Comparison of ENCODE assay signal across 8 cellular contexts in genomic region chr14:72516936-72517408, GRCh38.
A peak's percentile ranks its signal among the peaks of the same experiment; 100 is the strongest.
DNase-seq lines count a peak whose midpoint lies in the region; ATAC-seq, FAIRE-seq and TF ChIP-seq lines count a peak whose summit lies in the region.

No MANE protein-coding gene starts in this region.

- H3K36me3 Mint-ChIP-seq in CD4-positive, alpha-beta memory T cell, result no peaks in the 10 kb centered on the region
- peaks cover 14% of the 10 kb centered on the region for H3K36me3 Mint-ChIP-seq in HFFc6 (ENCODE audit: low read depth)
- H3K36me3 Mint-ChIP-seq in type B pancreatic cell, result no peaks in the 10 kb centered on the region

- TF ChIP-seq CTCF in HFFc6 (IDR thresholded peaks at IDR 0.05) (peak; percentile 94), ovary (IDR thresholded peaks at IDR 0.05) (peak; percentile 80 to 92 (median 84)), type B pancreatic cell (conservative IDR thresholded peaks at IDR 0.05) (peak; percentile 94)

- H3K27ac ChIP-seq in CD4-positive, alpha-beta memory T cell (ENCODE audit: low read depth, low read length), result no peak overlapping the region
- no peak overlapping the region for H3K27ac ChIP-seq in ovary

- 20 to 24% (median 23%) methylated on average over 5 of the region's 5 CpGs for WGBS in ovary, 3 donors

- intact Hi-C loops in CD4-positive, alpha-beta memory T cell (cut with micrococcal nuclease), result loop anchor here (1.0 to 5.0 kb wide), 4 partner anchors 73 to 955 kb away; no protein-coding TSS in a partner anchor
- intact Hi-C loops in ovary (cut with DNase I), result loop anchor here (2.0 to 10.0 kb wide), 4 partner anchors 388 to 958 kb away; no protein-coding TSS in a partner anchor

- no peak for TF ChIP-seq EP300 in ovary (IDR thresholded peaks at IDR 0.05)

- H3K9me3 Mint-ChIP-seq in CD4-positive, alpha-beta memory T cell, result peaks cover 0 to 14% (median 5%) of the 10 kb centered on the region in 8 donors
- H3K9me3 Mint-ChIP-seq in HFFc6, result peaks cover 16% of the 10 kb centered on the region
- peaks cover 9% of the 10 kb centered on the region for H3K9me3 Mint-ChIP-seq in type B pancreatic cell

- no peak for FAIRE-seq in RCC 7860 (lab: Jason Lieb, UNC)

- no peaks in the 10 kb centered on the region for H3K27me3 Mint-ChIP-seq in CD4-positive, alpha-beta memory T cell
- H3K27me3 Mint-ChIP-seq in HFFc6 (ENCODE audit: insufficient read depth), result peaks cover 3% of the 10 kb centered on the region; the same call in 1 of the 2 replicates
- peaks cover 8% of the 10 kb centered on the region for H3K27me3 Mint-ChIP-seq in type B pancreatic cell

- ATAC-seq in GM18520 (IDR thresholded peaks at IDR 0.05; ENCODE audit: unreplicated experiment), result no peak

- H3K27ac Mint-ChIP-seq in CD4-positive, alpha-beta memory T cell, result peak overlapping the region in 3 of 7 donors; percentile 42 to 65 (median 51)
- H3K27ac Mint-ChIP-seq in HFFc6 (no peak overlapping the region; the same call in 1 of the 2 replicates), type B pancreatic cell (no peak overlapping the region)

- H3K27me3 ChIP-seq in CD4-positive, alpha-beta memory T cell (ENCODE audit: insufficient read depth, low read length), result no peaks in the 10 kb centered on the region
- H3K27me3 ChIP-seq in ovary, result no peaks in the 10 kb centered on the region

- POLR2A ChIA-PET in CD4-positive, alpha-beta memory T cell (lab: Charles Lee; ENCODE audit: partially characterized antibody), result interaction anchor here (0.6 to 1.3 kb wide), 4 partner anchors 29 to 387 kb away, joined by 3 to 7 read pairs (median 4); partner anchors contain the start of gene DPF3

- H3K4me1 ChIP-seq in CD4-positive, alpha-beta memory T cell (ENCODE audit: insufficient read depth, low read length), result peaks cover 34% of the 10 kb centered on the region
- H3K4me1 ChIP-seq in ovary (ENCODE audit: insufficient read depth), result peaks cover 5% of the 10 kb centered on the region

- CTCF ChIA-PET in CD4-positive, alpha-beta memory T cell (lab: Charles Lee; ENCODE audit: partially characterized antibody), result interaction anchor here (0.7 to 11.3 kb wide), 31 partner anchors 8 to 955 kb away, joined by 3 to 264 read pairs (median 4); partner anchors contain the start of gene DPF3

- TF ChIP-seq POLR2A in ovary (IDR thresholded peaks at IDR 0.05), result no peak

- no peaks in the 10 kb centered on the region for H3K9me3 ChIP-seq in CD4-positive, alpha-beta memory T cell (ENCODE audit: control insufficient read depth in 1 of 2, low read length in 2 of 2)
- H3K9me3 ChIP-seq in ovary, result no peaks in the 10 kb centered on the region

- H3K36me3 ChIP-seq in CD4-positive, alpha-beta memory T cell (ENCODE audit: insufficient read depth, low read length), result no peaks in the 10 kb centered on the region
- no peaks in the 10 kb centered on the region for H3K36me3 ChIP-seq in ovary

- H3K4me1 Mint-ChIP-seq in CD4-positive, alpha-beta memory T cell, result peaks cover 30 to 54% (median 37%) of the 10 kb centered on the region in 4 donors
- H3K4me1 Mint-ChIP-seq in HFFc6 (ENCODE audit: low read depth) (peaks cover 44% of the 10 kb centered on the region), type B pancreatic cell (ENCODE audit: unreplicated experiment) (peaks cover 11% of the 10 kb centered on the region)

- H3K4me3 Mint-ChIP-seq in CD4-positive, alpha-beta memory T cell, result peak overlapping the region in 5 of 8 donors; percentile 2 to 59 (median 33)
- H3K4me3 Mint-ChIP-seq in HFFc6 (no peak overlapping the region), type B pancreatic cell (no peak overlapping the region)

- H3K4me3 ChIP-seq in CD4-positive, alpha-beta memory T cell (ENCODE audit: low read length in 2 of 2), result no peak overlapping the region
- no peak overlapping the region for H3K4me3 ChIP-seq in ovary

- peak; percentile 70 to 76 (median 75) for DNase-seq in CD4-positive, alpha-beta memory T cell
- peak; percentile 77 for DNase-seq in HFFc6
- peak; percentile 15 for DNase-seq in RCC 7860 (ENCODE audit: low spot score)
- DNase-seq in activated effector memory CD4-positive, alpha-beta T cell treated with Interleukin-2 at 50 U/mL for 16 hours, result peak; percentile 62
- DNase-seq in foreskin melanocyte, result peak; percentile 55
- DNase-seq in ovary, result peak; percentile 68 to 82 (median 79)
- no peak for DNase-seq in type B pancreatic cell (ENCODE audit: extremely low spot score, unreplicated experiment)

Comparison
In these comparisons a context has a peak if more than half of its experiments do, and no peak if none do; other contexts are left out.
1. H3K4me3 Mint-ChIP-seq: peak in CD4-positive, alpha-beta memory T cell (5 of 8); none in HFFc6 (single experiment) and type B pancreatic cell (single experiment).
2. Peak in every context shown above with its lines, with median percentiles within 50 percentile points of each other: CTCF ChIP-seq.